30 cellular contexts compared by ENCODE assay signal in genomic region chr20:3842332-3842930, GRCh38. TPM values are rescaled to one million over a fixed set of nuclear protein-coding genes. Genes with fewer than 3 reads are reported as not detected.
DNase-seq lines count a peak whose midpoint lies in the region; ATAC-seq, FAIRE-seq and TF ChIP-seq lines count a peak whose summit lies in the region.
"Had no signal": no experiment of that assay in that cellular context is flagged by ENCODE, and none has a peak within 500 bp of the region (broad histone marks: within the 10 kb centered on the region; RNA-seq: fewer than 3 reads in every experiment).

No MANE protein-coding gene starts in this region.

- H3K27ac Mint-ChIP-seq in neural crest cell (ENCODE audit: unreplicated experiment) = peak overlapping the region; percentile 67
- H3K27ac Mint-ChIP-seq: activated CD4-positive, alpha-beta memory T cell treated with anti-CD3 and anti-CD28 coated beads, Interleukin-2, amount 10 ng/mL, durations not matched to agents 7 days and 5 days; CD4-positive, CD25-positive, alpha-beta regulatory T cell; dendritic cell treated with granulocyte-macrophage colony-stimulating factor and Interleukin-4, amounts not matched to agents 40 ng/mL and 50 ng/mL, for 4 days; stimulated activated memory B cell treated with anti-CD40 and anti-IgM and Interleukin-4, amounts not matched to agents 10 μg/mL and 1 μg/mL and 100 μg/mL, for 72 hours; T-helper 2 cell treated with Interferon-gamma antibody and Interleukin-4, amounts not matched to agents 5 μg/mL and 100 μg/mL, for 36 hours had no signal

- peak; percentile 36 for DNase-seq in GF-D8 (lab: John Stamatoyannopoulos, UW)
- peak; percentile 30 for DNase-seq in KBM-7
- DNase-seq in K562 (ENCODE audit: extremely low read depth in 1 of 4, low spot score in 3 of 4) = peak in 2 of 4 experiments; percentile 26 to 31
- no peak for DNase-seq in neural crest cell (ENCODE audit: low read depth, low spot score)
- DNase-seq: activated CD4-positive, alpha-beta memory T cell treated with anti-CD3 and anti-CD28 coated beads, Interleukin-2, amount 10 ng/mL, durations not matched to agents 7 days and 5 days; activated CD4-positive, CD25-positive, alpha-beta regulatory T cell; activated naive CD4-positive, alpha-beta T cell; anterior cingulate cortex; CD4-positive, CD25-positive, alpha-beta regulatory T cell; DMS153; hypothalamus; lower lobe of right lung; MM.1S; NCI-H1436 treated with DMSO at 0.1 percent for 48 hours; NCI-H2171; NCI-H69; pancreas; testis had no signal

- H3K9me3 ChIP-seq in K562 (replicated peaks; ENCODE audit: control insufficient read depth, insufficient read depth, low read depth, low read length) = no peaks in the 10 kb centered on the region
- H3K9me3 ChIP-seq: HAP-1, lower lobe of right lung, pancreas, testis had no signal

- ATAC-seq in K562 (no peak), esophagus mucosa (no peak), GM21447 (IDR thresholded peaks at IDR 0.05; ENCODE audit: unreplicated experiment) (no peak), GM21717 (IDR thresholded peaks at IDR 0.05; ENCODE audit: unreplicated experiment) (no peak)
- ATAC-seq: GM12878; lower lobe of right lung; pancreas; sciatic nerve; stimulated activated memory B cell treated with anti-CD40 and anti-IgM and Interleukin-4, amounts not matched to agents 10 μg/mL and 1 μg/mL and 100 μg/mL, for 72 hours had no signal

- H3K36me3 ChIP-seq in K562 (ENCODE audit: control insufficient read depth, insufficient read depth, low read length) = no peaks in the 10 kb centered on the region
- H3K36me3 ChIP-seq: lower lobe of right lung, pancreas had no signal

- H2AFZ ChIP-seq in K562 (ENCODE audit: low read depth, low read length) = peak overlapping the region; percentile 54

- TF ChIP-seq EP300 in K562 (IDR thresholded peaks at IDR 0.05; ENCODE audit: low read length) = no peak

- no peaks in the 10 kb centered on the region for H3K27me3 ChIP-seq in K562 (ENCODE audit: control insufficient read depth in 2 of 2, insufficient read depth in 2 of 2, low read length in 2 of 2)
- H3K27me3 ChIP-seq: pancreas, testis had no signal

- H3K9me1 ChIP-seq in K562 (ENCODE audit: control insufficient read depth, insufficient read depth, low read length) = no peaks in the 10 kb centered on the region

- in situ Hi-C loops in KBM-7 (cut with MboI; ENCODE audit: low pct_unique_long_range_greater_than_20kb, low sequenced_read_pairs) (no loop called here), K562 (cut with MboI) (no loop called here)

- H3K27ac ChIP-seq in K562 (ENCODE audit: extremely low read depth, low read depth, low read length) = peak overlapping the region; percentile 76
- H3K27ac ChIP-seq: lower lobe of right lung, pancreas, testis had no signal

- peak; percentile 75 for FAIRE-seq in K562 (lab: Jason Lieb, UNC)
- FAIRE-seq: frontal cortex, GM12878, islet of Langerhans, pancreas had no signal

- H3K9ac ChIP-seq in K562 (ENCODE audit: insufficient read depth in 1 of 2, low read depth in 2 of 2, low read length in 2 of 2) = peak overlapping the region in 1 of 2 experiments; percentile 66; a peak in 1 of 4 replicates

- peaks cover 37 to 51% of the 10 kb centered on the region in 2 experiments; a peak in 4 of 5 replicates for H3K4me1 ChIP-seq in K562 (replicated peaks in 1 of 2; ENCODE audit: control insufficient read depth in 2 of 2, insufficient read depth in 2 of 2, low read length in 2 of 2)
- H3K4me1 ChIP-seq: pancreas had no signal

- peaks cover 11% of the 10 kb centered on the region for H3K4me1 Mint-ChIP-seq in neural crest cell

- H3K4me3 Mint-ChIP-seq in neural crest cell = peak overlapping the region; percentile 59
- H3K4me3 Mint-ChIP-seq: activated CD4-positive, alpha-beta memory T cell treated with anti-CD3 and anti-CD28 coated beads, Interleukin-2, amount 10 ng/mL, durations not matched to agents 7 days and 5 days; CD4-positive, CD25-positive, alpha-beta regulatory T cell; dendritic cell treated with granulocyte-macrophage colony-stimulating factor and Interleukin-4, amounts not matched to agents 40 ng/mL and 50 ng/mL, for 4 days; stimulated activated memory B cell treated with anti-CD40 and anti-IgM and Interleukin-4, amounts not matched to agents 10 μg/mL and 1 μg/mL and 100 μg/mL, for 72 hours; T-helper 2 cell treated with Interferon-gamma antibody and Interleukin-4, amounts not matched to agents 5 μg/mL and 100 μg/mL, for 36 hours had no signal

- 50% methylated on average over 5 of the region's 7 CpGs for WGBS in K562 (ENCODE audit: insufficient coverage, low coverage, missing lambda C conversion rate)

- H3K27me3 Mint-ChIP-seq in neural crest cell (ENCODE audit: low read depth) = no peaks in the 10 kb centered on the region
- H3K27me3 Mint-ChIP-seq: activated CD4-positive, alpha-beta memory T cell treated with anti-CD3 and anti-CD28 coated beads, Interleukin-2, amount 10 ng/mL, durations not matched to agents 7 days and 5 days; CD4-positive, CD25-positive, alpha-beta regulatory T cell; dendritic cell treated with granulocyte-macrophage colony-stimulating factor and Interleukin-4, amounts not matched to agents 40 ng/mL and 50 ng/mL, for 4 days; IgD-negative memory B cell; stimulated activated memory B cell treated with anti-CD40 and anti-IgM and Interleukin-4, amounts not matched to agents 10 μg/mL and 1 μg/mL and 100 μg/mL, for 72 hours had no signal

- intact Hi-C loops in K562 (cut with micrococcal nuclease) = no loop called here

- TF ChIP-seq CTCF in K562 (IDR thresholded peaks at IDR 0.05 in 2 of 3, conservative IDR thresholded peaks at IDR 0.05 in 1 of 3; ENCODE audit: insufficient read depth in 2 of 3, low read depth in 1 of 3, low read length in 3 of 3) = no peak
- no peak for TF ChIP-seq CTCF in neural crest cell (conservative IDR thresholded peaks at IDR 0.05)

- POLR2A ChIA-PET in K562 (lab: Yijun Ruan, JAX) = interaction anchor here (1.2 to 2.0 kb wide), 2 partner anchors 22 to 33 kb away, joined by 5 to 13 read pairs; partner anchors contain the start of gene AP5S1

- no TSS peak for BruUV-seq in K562 (replicated peaks; lab: Mats Ljungman, UMichigan)

- H3K4me3 ChIP-seq in K562 = no peak overlapping the region
- H3K4me3 ChIP-seq: GM12878, HAP-1, lower lobe of right lung, pancreas, testis had no signal

- no peaks in the 10 kb centered on the region for H4K20me1 ChIP-seq in K562 (replicated peaks; ENCODE audit: control insufficient read depth, insufficient read depth, low read length)

- CTCF ChIA-PET in K562 (lab: Yijun Ruan, JAX; ENCODE audit: low intra/inter-chr PET ratio) = no interaction called here

- no peak for TF ChIP-seq POLR2A in K562 (conservative IDR thresholded peaks at IDR 0.05)

- TF ChIP-seq RAD21 in K562 (CRISPR knock-in tag; conservative IDR thresholded peaks at IDR 0.05 in 1 of 2, IDR thresholded peaks at IDR 0.05 in 1 of 2) = no peak

- no peak overlapping the region; the same call in 1 of the 2 replicates for H3K4me2 ChIP-seq in K562 (ENCODE audit: insufficient read depth, low read length)

- peaks cover 13% of the 10 kb centered on the region for H3K79me2 ChIP-seq in K562 (ENCODE audit: control insufficient read depth, insufficient read depth, low read length)

- H3K36me3 Mint-ChIP-seq in neural crest cell (ENCODE audit: low read depth) = no peaks in the 10 kb centered on the region
- H3K36me3 Mint-ChIP-seq: CD4-positive, CD25-positive, alpha-beta regulatory T cell; IgD-negative memory B cell; stimulated activated memory B cell treated with anti-CD40 and anti-IgM and Interleukin-4, amounts not matched to agents 10 μg/mL and 1 μg/mL and 100 μg/mL, for 72 hours had no signal

- no peaks in the 10 kb centered on the region for H3K9me3 Mint-ChIP-seq in neural crest cell
- H3K9me3 Mint-ChIP-seq: activated CD4-positive, alpha-beta memory T cell treated with anti-CD3 and anti-CD28 coated beads, Interleukin-2, amount 10 ng/mL, durations not matched to agents 7 days and 5 days; dendritic cell treated with granulocyte-macrophage colony-stimulating factor and Interleukin-4, amounts not matched to agents 40 ng/mL and 50 ng/mL, for 4 days; IgD-negative memory B cell; stimulated activated memory B cell treated with anti-CD40 and anti-IgM and Interleukin-4, amounts not matched to agents 10 μg/mL and 1 μg/mL and 100 μg/mL, for 72 hours; T-helper 2 cell treated with Interferon-gamma antibody and Interleukin-4, amounts not matched to agents 5 μg/mL and 100 μg/mL, for 36 hours had no signal

RNA-seq across cellular contexts. Expression of gene MAVS, which starts 4.2 kb away (rescaled TPM):
- total RNA-seq in K562 (2011; cell fraction: chromatin; rRNA removed; ENCODE audit: low replicate concordance) = 23.5 and 38.9 TPM in 2 replicates
- 20.9 and 22.8 TPM in 2 replicates for total RNA-seq in K562 (2011; cell fraction: nucleolus; rRNA removed)
- 25.7 and 37.2 TPM in 2 replicates for total RNA-seq in K562 (2011; cell fraction: nucleoplasm; rRNA removed)
- total RNA-seq in K562 (2014; rRNA removed) (9.4 and 14.0 TPM in 2 replicates), K562 (2014; rRNA removed; fragmentation: Illumina TruSeq; extraction: Trizol) (9.0 and 9.5 TPM in 2 replicates), K562 (2015; rRNA removed; fragmentation: Illumina TruSeq; extraction: Trizol) (11.9 and 12.3 TPM in 2 replicates), K562 (2021) (19.2 and 22.0 TPM in 2 replicates), neural crest cell (37.2 and 38.3 TPM in 2 replicates), esophagus mucosa (18.8 TPM)
- polyA plus RNA-seq in K562 (2011; rRNA removed) (11.3 and 17.5 TPM in 2 replicates), K562 (2014; fragmentation: Illumina TruSeq; extraction: Trizol) (14.3 and 14.5 TPM in 2 replicates), K562 (2014; fragmentation: Nextera tagmentation; extraction: Ambion mirVana) (1 to 10 TPM; 1.6 to 1.8 TPM), K562 (2014; rRNA removed) (12.2 and 13.0 TPM in 2 replicates)
- polyA plus RNA-seq in K562 (2011; cell fraction: cytosol; rRNA removed) = 10.9 and 13.6 TPM in 2 replicates
- polyA plus RNA-seq in K562 (2011; cell fraction: nucleus; rRNA removed) = 21.7 and 22.6 TPM in 2 replicates
- 12.3 and 15.3 TPM in 2 replicates for polyA plus RNA-seq in K562 (2012)
- 18.5 and 20.4 TPM in 2 replicates for polyA minus RNA-seq in K562 (2011; rRNA and poly(A)+ RNA removed)
- polyA minus RNA-seq in K562 (2011; cell fraction: cytosol; rRNA and poly(A)+ RNA removed) = 13.2 and 15.6 TPM in 2 replicates
- 6.6 and 11.2 TPM in 2 replicates for polyA minus RNA-seq in K562 (2011; cell fraction: nucleus; rRNA and poly(A)+ RNA removed)

RNA-seq across cellular contexts. Expression of gene AP5S1, which starts 22.1 kb away (rescaled TPM):
- total RNA-seq in K562 (2011; cell fraction: chromatin; rRNA removed; ENCODE audit: low replicate concordance) = 5.9 and 16.6 TPM in 2 replicates
- total RNA-seq in K562 (2011; cell fraction: nucleolus; rRNA removed) = 13.9 and 14.5 TPM in 2 replicates
- 11.4 and 14.7 TPM in 2 replicates for total RNA-seq in K562 (2011; cell fraction: nucleoplasm; rRNA removed)
- total RNA-seq in K562 (2014; rRNA removed) (8.8 and 12.4 TPM in 2 replicates), K562 (2014; rRNA removed; fragmentation: Illumina TruSeq; extraction: Trizol) (2.1 and 2.6 TPM in 2 replicates), K562 (2015; rRNA removed; fragmentation: Illumina TruSeq; extraction: Trizol) (5.6 and 5.7 TPM in 2 replicates), K562 (2021) (8.4 and 8.5 TPM in 2 replicates), neural crest cell (9.3 and 12.8 TPM in 2 replicates), esophagus mucosa (10.7 TPM)
- polyA plus RNA-seq in K562 (2011; rRNA removed) (3.0 and 5.5 TPM in 2 replicates), K562 (2014; fragmentation: Illumina TruSeq; extraction: Trizol) (4.4 and 7.7 TPM in 2 replicates), K562 (2014; fragmentation: Nextera tagmentation; extraction: Ambion mirVana) (1 to 10 TPM; 3.0 to 3.1 TPM), K562 (2014; rRNA removed) (4.7 and 4.8 TPM in 2 replicates)
- polyA plus RNA-seq in K562 (2011; cell fraction: cytosol; rRNA removed) = 5.5 and 8.1 TPM in 2 replicates
- polyA plus RNA-seq in K562 (2011; cell fraction: nucleus; rRNA removed) = 4.9 TPM in 2 replicates
- polyA plus RNA-seq in K562 (2012) = 7.3 and 8.8 TPM in 2 replicates
- polyA minus RNA-seq in K562 (2011; rRNA and poly(A)+ RNA removed) = 2.5 and 3.7 TPM in 2 replicates
- polyA minus RNA-seq in K562 (2011; cell fraction: cytosol; rRNA and poly(A)+ RNA removed) = 6.5 and 8.3 TPM in 2 replicates
- polyA minus RNA-seq in K562 (2011; cell fraction: nucleus; rRNA and poly(A)+ RNA removed) = 4.0 and 4.6 TPM in 2 replicates

RNA-seq across cellular contexts. Expression of gene CDC25B, which starts 46.3 kb away (rescaled TPM):
- 36.8 and 73.0 TPM in 2 replicates for total RNA-seq in K562 (2011; cell fraction: chromatin; rRNA removed; ENCODE audit: low replicate concordance)
- total RNA-seq in K562 (2011; cell fraction: nucleolus; rRNA removed) = 29.3 and 39.4 TPM in 2 replicates
- 29.4 and 38.9 TPM in 2 replicates for total RNA-seq in K562 (2011; cell fraction: nucleoplasm; rRNA removed)
- total RNA-seq in K562 (2014; rRNA removed) = 11.5 and 16.1 TPM in 2 replicates
- 5.9 and 7.2 TPM in 2 replicates for total RNA-seq in K562 (2014; rRNA removed; fragmentation: Illumina TruSeq; extraction: Trizol)
- 7.8 and 9.3 TPM in 2 replicates for total RNA-seq in K562 (2015; rRNA removed; fragmentation: Illumina TruSeq; extraction: Trizol)
- 31.4 and 35.7 TPM in 2 replicates for total RNA-seq in K562 (2021)
- 9.5 and 25.1 TPM in 2 replicates for polyA plus RNA-seq in K562 (2011; rRNA removed)
- 23.7 and 24.0 TPM in 2 replicates for polyA plus RNA-seq in K562 (2011; cell fraction: cytosol; rRNA removed)
- 72.5 and 91.0 TPM in 2 replicates for polyA plus RNA-seq in K562 (2011; cell fraction: nucleus; rRNA removed)
- 30.3 and 35.0 TPM in 2 replicates for polyA plus RNA-seq in K562 (2012)
- 25.8 and 30.6 TPM in 2 replicates for polyA plus RNA-seq in K562 (2014; fragmentation: Illumina TruSeq; extraction: Trizol)
- polyA plus RNA-seq in K562 (2014; fragmentation: Nextera tagmentation; extraction: Ambion mirVana) = 1 to 10 TPM; 2.3 to 3.1 TPM
- 22.9 and 26.3 TPM in 2 replicates for polyA plus RNA-seq in K562 (2014; rRNA removed)
- 8.0 and 11.6 TPM in 2 replicates for polyA minus RNA-seq in K562 (2011; rRNA and poly(A)+ RNA removed)
- polyA minus RNA-seq in K562 (2011; cell fraction: cytosol; rRNA and poly(A)+ RNA removed) = 14.5 and 27.7 TPM in 2 replicates
- polyA minus RNA-seq in K562 (2011; cell fraction: nucleus; rRNA and poly(A)+ RNA removed) = 9.7 and 15.1 TPM in 2 replicates
- total RNA-seq in neural crest cell = 46.5 and 47.5 TPM in 2 replicates
- 42.5 TPM for total RNA-seq in esophagus mucosa

RNA-seq across cellular contexts. Expression of gene PANK2, which starts 46.8 kb away (rescaled TPM):
- total RNA-seq in K562 (2011; cell fraction: chromatin; rRNA removed; ENCODE audit: low replicate concordance) = 46.6 and 73.9 TPM in 2 replicates
- 27.2 and 30.0 TPM in 2 replicates for total RNA-seq in K562 (2011; cell fraction: nucleolus; rRNA removed)
- total RNA-seq in K562 (2011; cell fraction: nucleoplasm; rRNA removed) = 35.8 and 46.8 TPM in 2 replicates
- total RNA-seq in K562 (2014; rRNA removed) (28.0 and 31.3 TPM in 2 replicates), K562 (2014; rRNA removed; fragmentation: Illumina TruSeq; extraction: Trizol) (43.5 and 50.4 TPM in 2 replicates), K562 (2015; rRNA removed; fragmentation: Illumina TruSeq; extraction: Trizol) (31.6 and 36.1 TPM in 2 replicates), K562 (2021) (29.2 and 34.2 TPM in 2 replicates), neural crest cell (65.4 and 66.9 TPM in 2 replicates), esophagus mucosa (26.2 TPM)
- polyA plus RNA-seq in K562 (2011; rRNA removed) (39.0 and 39.3 TPM in 2 replicates), K562 (2014; fragmentation: Illumina TruSeq; extraction: Trizol) (28.5 and 31.4 TPM in 2 replicates), K562 (2014; fragmentation: Nextera tagmentation; extraction: Ambion mirVana) (10 to 100 TPM; 14.9 to 16.3 TPM), K562 (2014; rRNA removed) (25.3 and 29.4 TPM in 2 replicates)
- 7.9 and 27.3 TPM in 2 replicates for polyA plus RNA-seq in K562 (2011; cell fraction: cytosol; rRNA removed)
- polyA plus RNA-seq in K562 (2011; cell fraction: nucleus; rRNA removed) = 15.7 and 35.1 TPM in 2 replicates
- 22.7 and 40.6 TPM in 2 replicates for polyA plus RNA-seq in K562 (2012)
- 49.1 and 76.6 TPM in 2 replicates for polyA minus RNA-seq in K562 (2011; rRNA and poly(A)+ RNA removed)
- polyA minus RNA-seq in K562 (2011; cell fraction: cytosol; rRNA and poly(A)+ RNA removed) = 11.5 and 22.7 TPM in 2 replicates
- 20.1 and 42.4 TPM in 2 replicates for polyA minus RNA-seq in K562 (2011; cell fraction: nucleus; rRNA and poly(A)+ RNA removed)

RNA-seq across cellular contexts. Expression of gene CENPB, which starts 55.9 kb away (rescaled TPM):
- 5.7 and 16.6 TPM in 2 replicates for total RNA-seq in K562 (2011; cell fraction: chromatin; rRNA removed; ENCODE audit: low replicate concordance)
- total RNA-seq in K562 (2011; cell fraction: nucleolus; rRNA removed) = 24.5 and 25.4 TPM in 2 replicates
- 11.9 and 14.2 TPM in 2 replicates for total RNA-seq in K562 (2011; cell fraction: nucleoplasm; rRNA removed)
- total RNA-seq in K562 (2014; rRNA removed) = 59.3 and 78.6 TPM in 2 replicates
- 11.4 and 15.0 TPM in 2 replicates for total RNA-seq in K562 (2014; rRNA removed; fragmentation: Illumina TruSeq; extraction: Trizol)
- total RNA-seq in K562 (2015; rRNA removed; fragmentation: Illumina TruSeq; extraction: Trizol) = 36.0 and 36.5 TPM in 2 replicates
- 61.7 and 70.8 TPM in 2 replicates for total RNA-seq in K562 (2021)
- 12.7 and 14.7 TPM in 2 replicates for polyA plus RNA-seq in K562 (2011; rRNA removed)
- polyA plus RNA-seq in K562 (2011; cell fraction: cytosol; rRNA removed) = 17.4 and 30.9 TPM in 2 replicates
- polyA plus RNA-seq in K562 (2011; cell fraction: nucleus; rRNA removed) = 9.2 and 12.8 TPM in 2 replicates
- 40.5 and 47.1 TPM in 2 replicates for polyA plus RNA-seq in K562 (2012)
- 24.9 and 30.8 TPM in 2 replicates for polyA plus RNA-seq in K562 (2014; fragmentation: Illumina TruSeq; extraction: Trizol)
- under 1 TPM; 0.17 to 0.20 TPM for polyA plus RNA-seq in K562 (2014; fragmentation: Nextera tagmentation; extraction: Ambion mirVana)
- 26.1 and 28.9 TPM in 2 replicates for polyA plus RNA-seq in K562 (2014; rRNA removed)
- 26.8 and 27.1 TPM in 2 replicates for polyA minus RNA-seq in K562 (2011; rRNA and poly(A)+ RNA removed)
- polyA minus RNA-seq in K562 (2011; cell fraction: cytosol; rRNA and poly(A)+ RNA removed) = 27.7 and 39.7 TPM in 2 replicates
- polyA minus RNA-seq in K562 (2011; cell fraction: nucleus; rRNA and poly(A)+ RNA removed) = 8.3 and 14.2 TPM in 2 replicates
- total RNA-seq in neural crest cell = 82.1 and 83.6 TPM in 2 replicates
- total RNA-seq in esophagus mucosa = 50.8 TPM
